1 cellular context compared by ENCODE assay signal in the genomic region with DNA sequence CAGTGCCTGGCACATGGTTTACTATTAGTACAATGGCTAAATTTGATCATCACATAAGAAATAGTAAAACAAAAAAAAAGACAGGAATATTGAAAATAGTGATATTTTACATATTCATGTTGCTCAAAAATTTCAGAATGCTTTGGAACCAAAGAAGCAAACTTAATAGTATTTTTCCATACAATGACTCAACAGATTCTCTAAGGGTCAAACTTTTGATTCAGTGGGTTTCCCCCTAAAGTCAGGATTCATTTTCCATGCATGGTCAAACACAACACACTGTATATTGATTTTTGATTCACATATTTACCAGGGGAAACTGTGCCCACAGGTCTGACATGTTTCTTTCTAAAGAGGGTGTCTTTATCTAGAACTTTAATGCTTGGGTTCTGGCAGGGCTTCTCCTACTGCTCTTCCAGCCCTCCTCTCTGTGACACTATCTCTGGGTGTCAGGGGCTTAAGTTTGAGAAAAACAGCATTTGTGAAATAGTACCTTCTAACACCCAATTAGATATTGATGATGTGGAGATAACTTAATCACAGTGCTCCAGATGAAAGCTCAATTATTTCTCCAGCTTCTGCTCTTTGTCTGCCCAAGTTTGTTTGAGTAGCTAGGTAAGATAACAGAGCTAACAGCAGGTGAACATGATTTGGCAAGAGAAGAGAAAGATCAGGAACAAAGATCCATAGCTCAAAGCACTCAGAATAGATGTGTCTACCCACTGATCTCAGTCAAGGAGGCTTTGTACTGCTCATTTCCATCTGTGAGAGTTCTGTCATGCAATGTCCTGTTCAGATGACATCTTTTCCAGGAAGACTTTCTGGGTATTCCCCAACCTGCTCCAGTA.
TF ChIP-seq lines count a peak whose summit lies in the region.

No MANE protein-coding gene starts in this region.

TF ChIP-seq in K562, 482 proteins besides CTCF, POLR2A, EP300 and RAD21 (continued from another document):
- TF ChIP-seq TAL1 (IDR thresholded peaks at IDR 0.05): 0 out of 2 replicates have a peak, but pooled peaks have one; percentile 8
- peak; percentile 45; the same call in 1 of the 2 replicates for TF ChIP-seq SOX6 (IDR thresholded peaks at IDR 0.05)
- TF ChIP-seq MAFG (tag; conservative IDR thresholded peaks at IDR 0.05): peak; percentile 40; the same call in 1 of the 2 replicates
- TF ChIP-seq NFE2L1 (tag; IDR thresholded peaks at IDR 0.05; ENCODE audit: borderline replicate concordance, low read depth): peak; percentile 57; the same call in 1 of the 2 replicates
- no peak for TF ChIP-seq KAT8 (IDR thresholded peaks at IDR 0.05; ENCODE audit: low read depth)
- TF ChIP-seq ARID1B (IDR thresholded peaks at IDR 0.05): 0 out of 2 replicates have a peak, but pooled peaks have one; percentile 16
